Comparison of ENCODE assay signal across 1 cellular context in the genomic region with DNA sequence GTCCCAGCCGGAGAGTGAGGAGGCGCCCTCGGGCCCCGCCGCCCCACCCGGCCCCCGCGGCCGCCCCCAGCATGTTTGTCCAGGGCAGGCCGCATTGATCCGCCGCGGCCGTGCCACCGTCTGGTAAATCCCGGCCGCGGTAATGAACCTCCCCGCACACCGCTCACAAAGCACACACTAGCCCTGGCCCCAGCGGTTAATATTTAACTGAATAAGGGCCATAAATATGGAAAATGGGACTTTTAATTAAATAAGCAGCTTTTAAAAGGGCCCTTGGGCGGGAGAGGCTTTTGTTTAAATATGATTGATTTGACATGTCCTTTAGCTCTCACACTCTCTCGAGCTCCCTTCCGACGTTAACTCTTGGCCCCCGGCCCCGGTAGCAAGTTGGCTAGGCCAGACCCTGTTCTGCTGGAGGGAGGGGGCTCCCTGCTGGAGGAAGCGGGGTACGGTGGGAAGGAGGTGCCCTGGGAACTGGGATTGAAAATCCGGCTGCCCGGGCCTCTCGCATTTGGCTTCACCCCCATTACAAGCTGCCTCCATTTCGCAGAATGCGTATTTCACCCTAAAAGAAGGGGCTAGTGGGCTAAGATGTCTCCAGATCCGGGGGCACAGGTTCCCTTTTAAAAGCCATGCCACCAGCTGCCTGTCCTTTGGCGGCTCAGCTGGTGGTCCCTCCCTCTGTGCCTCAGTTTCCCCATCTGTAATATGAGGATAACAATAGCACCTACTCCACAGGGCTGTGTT.
TF ChIP-seq lines count a peak whose summit lies in the region.

No MANE protein-coding gene starts in this region.

TF ChIP-seq in HepG2, 621 proteins besides CTCF, POLR2A, EP300 and RAD21 (continued from another document and continues in another):
- TF ChIP-seq, protein P1, sequence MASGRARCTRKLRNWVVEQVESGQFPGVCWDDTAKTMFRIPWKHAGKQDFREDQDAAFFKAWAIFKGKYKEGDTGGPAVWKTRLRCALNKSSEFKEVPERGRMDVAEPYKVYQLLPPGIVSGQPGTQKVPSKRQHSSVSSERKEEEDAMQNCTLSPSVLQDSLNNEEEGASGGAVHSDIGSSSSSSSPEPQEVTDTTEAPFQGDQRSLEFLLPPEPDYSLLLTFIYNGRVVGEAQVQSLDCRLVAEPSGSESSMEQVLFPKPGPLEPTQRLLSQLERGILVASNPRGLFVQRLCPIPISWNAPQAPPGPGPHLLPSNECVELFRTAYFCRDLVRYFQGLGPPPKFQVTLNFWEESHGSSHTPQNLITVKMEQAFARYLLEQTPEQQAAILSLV (CRISPR knock-in tag; IDR thresholded peaks at IDR 0.05; ENCODE audit: borderline replicate concordance): no peak
- TF ChIP-seq PHF21A (CRISPR knock-in tag; IDR thresholded peaks at IDR 0.05) (peak; percentile 58; the same call in 1 of the 2 replicates), ZNF33A (CRISPR knock-in tag; IDR thresholded peaks at IDR 0.05; ENCODE audit: borderline replicate concordance) (no peak), SP140L (CRISPR knock-in tag; IDR thresholded peaks at IDR 0.05; ENCODE audit: borderline replicate concordance) (no peak), HIVEP1 (CRISPR knock-in tag; IDR thresholded peaks at IDR 0.05) (peak; percentile 56; the same call in 1 of the 2 replicates), NFIC (IDR thresholded peaks at IDR 0.05; ENCODE audit: low read length) (0 out of 2 replicates have a peak, but pooled peaks have one; percentile 25), MEIS2 (CRISPR knock-in tag; IDR thresholded peaks at IDR 0.05) (peak; percentile 7; the same call in 1 of the 2 replicates), HNF4G (IDR thresholded peaks at IDR 0.05; ENCODE audit: borderline replicate concordance, low read depth, low read length) (no peak), HNF4G (CRISPR knock-in tag; IDR thresholded peaks at IDR 0.05; ENCODE audit: borderline replicate concordance, low read depth) (peak; percentile 56; the same call in 1 of the 2 replicates), POLR2G (IDR thresholded peaks at IDR 0.05; ENCODE audit: low read depth, low read length) (no peak; the same call in 1 of the 2 replicates), NFKBIZ (CRISPR knock-in tag; IDR thresholded peaks at IDR 0.05) (no peak), ZNF441 (CRISPR knock-in tag; IDR thresholded peaks at IDR 0.05; ENCODE audit: borderline replicate concordance) (no peak), ZMYM4 (CRISPR knock-in tag; IDR thresholded peaks at IDR 0.05) (peak; percentile 20; the same call in 1 of the 2 replicates), ZNF780A (CRISPR knock-in tag; IDR thresholded peaks at IDR 0.05) (no peak), PHF20 (CRISPR knock-in tag; IDR thresholded peaks at IDR 0.05) (no peak), IRF2 (CRISPR knock-in tag; IDR thresholded peaks at IDR 0.05) (peak; percentile 63; the same call in 1 of the 2 replicates), ZBTB25 (CRISPR knock-in tag; IDR thresholded peaks at IDR 0.05) (0 out of 2 replicates have a peak, but pooled peaks have one; percentile 38), ZNF362 (CRISPR knock-in tag; IDR thresholded peaks at IDR 0.05; ENCODE audit: borderline replicate concordance) (no peak), ZNF143 (CRISPR knock-in tag; IDR thresholded peaks at IDR 0.05) (no peak), ZNF20 (CRISPR knock-in tag; IDR thresholded peaks at IDR 0.05) (no peak), ZSCAN21 (CRISPR knock-in tag; IDR thresholded peaks at IDR 0.05; ENCODE audit: borderline replicate concordance) (no peak), SP2 (CRISPR knock-in tag; IDR thresholded peaks at IDR 0.05) (no peak; the same call in 1 of the 2 replicates), ZNF746 (CRISPR knock-in tag; IDR thresholded peaks at IDR 0.05) (peak; percentile 45; the same call in 1 of the 2 replicates), NCOA2 (CRISPR knock-in tag; IDR thresholded peaks at IDR 0.05) (peak; percentile 39; the same call in 1 of the 2 replicates), ZNF589 (CRISPR knock-in tag; conservative IDR thresholded peaks at IDR 0.05) (0 out of 2 replicates have a peak, but pooled peaks have one; percentile 64), HIC2 (CRISPR knock-in tag; IDR thresholded peaks at IDR 0.05; ENCODE audit: low read depth) (no peak), ZNF430 (CRISPR knock-in tag; IDR thresholded peaks at IDR 0.05) (no peak), ATAD3A (CRISPR knock-in tag; IDR thresholded peaks at IDR 0.05) (no peak), ARID3A (IDR thresholded peaks at IDR 0.05; ENCODE audit: low read depth, low read length) (peak; percentile 82), DR1 (CRISPR knock-in tag; IDR thresholded peaks at IDR 0.05) (no peak), ZNF563 (CRISPR knock-in tag; IDR thresholded peaks at IDR 0.05) (peak; percentile 38; the same call in 1 of the 2 replicates), SKI (IDR thresholded peaks at IDR 0.05; ENCODE audit: partially characterized antibody) (peak; percentile 86), SRY (CRISPR knock-in tag; IDR thresholded peaks at IDR 0.05) (no peak), HNRNPH1 (optimal IDR thresholded peaks at IDR 0.05; ENCODE audit: low read depth, low read length) (no peak), TCF7L2 (IDR thresholded peaks at IDR 0.05; ENCODE audit: low read depth, low read length) (no peak), NFE2L2 (IDR thresholded peaks at IDR 0.05; ENCODE audit: low read length) (no peak), LBX2 (CRISPR knock-in tag; IDR thresholded peaks at IDR 0.05; ENCODE audit: borderline replicate concordance) (no peak), ZBTB43 (CRISPR knock-in tag; conservative IDR thresholded peaks at IDR 0.05) (no peak), RBFOX2 (IDR thresholded peaks at IDR 0.05; ENCODE audit: low read depth, low read length) (0 out of 2 replicates have a peak, but pooled peaks have one; percentile 2)
- TF ChIP-seq, protein P2, sequence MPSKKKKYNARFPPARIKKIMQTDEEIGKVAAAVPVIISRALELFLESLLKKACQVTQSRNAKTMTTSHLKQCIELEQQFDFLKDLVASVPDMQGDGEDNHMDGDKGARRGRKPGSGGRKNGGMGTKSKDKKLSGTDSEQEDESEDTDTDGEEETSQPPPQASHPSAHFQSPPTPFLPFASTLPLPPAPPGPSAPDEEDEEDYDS (CRISPR knock-in tag; IDR thresholded peaks at IDR 0.05): peak; percentile 50; the same call in 1 of the 2 replicates
- TF ChIP-seq, protein P3, sequence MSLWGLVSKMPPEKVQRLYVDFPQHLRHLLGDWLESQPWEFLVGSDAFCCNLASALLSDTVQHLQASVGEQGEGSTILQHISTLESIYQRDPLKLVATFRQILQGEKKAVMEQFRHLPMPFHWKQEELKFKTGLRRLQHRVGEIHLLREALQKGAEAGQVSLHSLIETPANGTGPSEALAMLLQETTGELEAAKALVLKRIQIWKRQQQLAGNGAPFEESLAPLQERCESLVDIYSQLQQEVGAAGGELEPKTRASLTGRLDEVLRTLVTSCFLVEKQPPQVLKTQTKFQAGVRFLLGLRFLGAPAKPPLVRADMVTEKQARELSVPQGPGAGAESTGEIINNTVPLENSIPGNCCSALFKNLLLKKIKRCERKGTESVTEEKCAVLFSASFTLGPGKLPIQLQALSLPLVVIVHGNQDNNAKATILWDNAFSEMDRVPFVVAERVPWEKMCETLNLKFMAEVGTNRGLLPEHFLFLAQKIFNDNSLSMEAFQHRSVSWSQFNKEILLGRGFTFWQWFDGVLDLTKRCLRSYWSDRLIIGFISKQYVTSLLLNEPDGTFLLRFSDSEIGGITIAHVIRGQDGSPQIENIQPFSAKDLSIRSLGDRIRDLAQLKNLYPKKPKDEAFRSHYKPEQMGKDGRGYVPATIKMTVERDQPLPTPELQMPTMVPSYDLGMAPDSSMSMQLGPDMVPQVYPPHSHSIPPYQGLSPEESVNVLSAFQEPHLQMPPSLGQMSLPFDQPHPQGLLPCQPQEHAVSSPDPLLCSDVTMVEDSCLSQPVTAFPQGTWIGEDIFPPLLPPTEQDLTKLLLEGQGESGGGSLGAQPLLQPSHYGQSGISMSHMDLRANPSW (CRISPR knock-in tag; IDR thresholded peaks at IDR 0.05; ENCODE audit: borderline replicate concordance): 0 out of 2 replicates have a peak, but pooled peaks have one; percentile 46
- TF ChIP-seq, protein P4, sequence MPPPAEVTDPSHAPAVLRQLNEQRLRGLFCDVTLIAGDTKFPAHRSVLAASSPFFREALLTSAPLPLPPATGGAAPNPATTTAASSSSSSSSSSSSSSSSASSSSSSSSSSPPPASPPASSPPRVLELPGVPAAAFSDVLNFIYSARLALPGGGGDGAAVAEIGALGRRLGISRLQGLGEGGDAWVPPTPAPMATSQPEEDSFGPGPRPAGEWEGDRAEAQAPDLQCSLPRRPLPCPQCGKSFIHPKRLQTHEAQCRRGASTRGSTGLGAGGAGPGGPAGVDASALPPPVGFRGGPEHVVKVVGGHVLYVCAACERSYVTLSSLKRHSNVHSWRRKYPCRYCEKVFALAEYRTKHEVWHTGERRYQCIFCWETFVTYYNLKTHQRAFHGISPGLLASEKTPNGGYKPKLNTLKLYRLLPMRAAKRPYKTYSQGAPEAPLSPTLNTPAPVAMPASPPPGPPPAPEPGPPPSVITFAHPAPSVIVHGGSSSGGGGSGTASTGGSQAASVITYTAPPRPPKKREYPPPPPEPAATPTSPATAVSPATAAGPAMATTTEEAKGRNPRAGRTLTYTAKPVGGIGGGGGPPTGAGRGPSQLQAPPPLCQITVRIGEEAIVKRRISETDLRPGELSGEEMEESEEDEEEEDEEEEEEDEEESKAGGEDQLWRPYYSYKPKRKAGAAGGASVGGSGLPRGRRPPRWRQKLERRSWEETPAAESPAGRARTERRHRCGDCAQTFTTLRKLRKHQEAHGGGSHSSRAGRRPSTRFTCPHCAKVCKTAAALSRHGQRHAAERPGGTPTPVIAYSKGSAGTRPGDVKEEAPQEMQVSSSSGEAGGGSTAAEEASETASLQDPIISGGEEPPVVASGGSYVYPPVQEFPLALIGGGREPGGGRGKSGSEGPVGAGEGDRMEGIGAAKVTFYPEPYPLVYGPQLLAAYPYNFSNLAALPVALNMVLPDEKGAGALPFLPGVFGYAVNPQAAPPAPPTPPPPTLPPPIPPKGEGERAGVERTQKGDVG (CRISPR knock-in tag; IDR thresholded peaks at IDR 0.05; ENCODE audit: borderline replicate concordance): no peak
